Comparison of ENCODE assay signal across 1 cellular context in the genomic region with DNA sequence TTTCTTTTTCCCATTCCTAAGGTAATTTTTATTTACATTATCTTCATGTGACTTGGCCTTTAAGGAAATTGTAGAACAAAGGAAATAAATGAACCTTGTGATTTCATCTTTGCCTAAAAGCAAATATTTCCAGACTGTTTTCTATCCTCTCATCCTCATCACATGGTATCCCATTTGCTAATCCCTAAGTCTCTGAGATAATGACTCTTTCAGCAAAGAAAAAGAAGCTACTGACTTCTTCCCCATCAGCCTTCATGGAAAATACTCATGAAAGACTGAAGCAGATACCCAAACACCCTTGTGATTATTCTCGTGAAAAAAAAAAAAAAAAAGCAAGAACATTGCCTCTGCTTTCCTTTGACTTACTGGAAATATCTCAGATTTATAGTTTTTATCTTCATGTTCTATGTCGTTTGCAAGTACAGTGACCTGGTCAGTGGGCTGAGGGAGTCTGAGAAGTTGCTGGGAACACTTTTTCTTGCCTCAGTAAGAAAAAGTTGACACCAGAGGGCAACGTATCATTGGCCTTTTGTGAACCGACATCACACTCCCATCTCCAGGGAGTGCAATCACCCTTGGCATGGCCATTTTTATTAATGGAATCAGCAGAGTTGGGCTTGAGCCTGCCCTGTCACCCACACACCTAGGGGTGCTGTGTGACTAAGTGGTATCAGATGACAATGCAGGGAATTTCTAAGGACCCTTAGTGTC.
TF ChIP-seq lines count a peak whose summit lies in the region.

No MANE protein-coding gene starts in this region.

TF ChIP-seq in GM23338, 12 proteins besides CTCF, POLR2A, EP300 and RAD21 (continued from another document):
- TF ChIP-seq ZNF462 (CRISPR knock-in tag; IDR thresholded peaks at IDR 0.05) (no peak), ZNF114 (CRISPR knock-in tag; IDR thresholded peaks at IDR 0.05) (no peak), STAT1 (IDR thresholded peaks at IDR 0.05; ENCODE audit: unreplicated experiment) (no peak), POLR2AphosphoS5 (IDR thresholded peaks at IDR 0.05; ENCODE audit: low read depth) (no peak), ZNF331 (CRISPR knock-in tag; IDR thresholded peaks at IDR 0.05; ENCODE audit: low read depth) (no peak), EZH2phosphoT487 (IDR thresholded peaks at IDR 0.05; ENCODE audit: unreplicated experiment) (no peak)
- TF ChIP-seq, protein P1, sequence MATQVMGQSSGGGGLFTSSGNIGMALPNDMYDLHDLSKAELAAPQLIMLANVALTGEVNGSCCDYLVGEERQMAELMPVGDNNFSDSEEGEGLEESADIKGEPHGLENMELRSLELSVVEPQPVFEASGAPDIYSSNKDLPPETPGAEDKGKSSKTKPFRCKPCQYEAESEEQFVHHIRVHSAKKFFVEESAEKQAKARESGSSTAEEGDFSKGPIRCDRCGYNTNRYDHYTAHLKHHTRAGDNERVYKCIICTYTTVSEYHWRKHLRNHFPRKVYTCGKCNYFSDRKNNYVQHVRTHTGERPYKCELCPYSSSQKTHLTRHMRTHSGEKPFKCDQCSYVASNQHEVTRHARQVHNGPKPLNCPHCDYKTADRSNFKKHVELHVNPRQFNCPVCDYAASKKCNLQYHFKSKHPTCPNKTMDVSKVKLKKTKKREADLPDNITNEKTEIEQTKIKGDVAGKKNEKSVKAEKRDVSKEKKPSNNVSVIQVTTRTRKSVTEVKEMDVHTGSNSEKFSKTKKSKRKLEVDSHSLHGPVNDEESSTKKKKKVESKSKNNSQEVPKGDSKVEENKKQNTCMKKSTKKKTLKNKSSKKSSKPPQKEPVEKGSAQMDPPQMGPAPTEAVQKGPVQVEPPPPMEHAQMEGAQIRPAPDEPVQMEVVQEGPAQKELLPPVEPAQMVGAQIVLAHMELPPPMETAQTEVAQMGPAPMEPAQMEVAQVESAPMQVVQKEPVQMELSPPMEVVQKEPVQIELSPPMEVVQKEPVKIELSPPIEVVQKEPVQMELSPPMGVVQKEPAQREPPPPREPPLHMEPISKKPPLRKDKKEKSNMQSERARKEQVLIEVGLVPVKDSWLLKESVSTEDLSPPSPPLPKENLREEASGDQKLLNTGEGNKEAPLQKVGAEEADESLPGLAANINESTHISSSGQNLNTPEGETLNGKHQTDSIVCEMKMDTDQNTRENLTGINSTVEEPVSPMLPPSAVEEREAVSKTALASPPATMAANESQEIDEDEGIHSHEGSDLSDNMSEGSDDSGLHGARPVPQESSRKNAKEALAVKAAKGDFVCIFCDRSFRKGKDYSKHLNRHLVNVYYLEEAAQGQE (IDR thresholded peaks at IDR 0.05; ENCODE audit: unreplicated experiment), result no peak
- TF ChIP-seq, protein P2, sequence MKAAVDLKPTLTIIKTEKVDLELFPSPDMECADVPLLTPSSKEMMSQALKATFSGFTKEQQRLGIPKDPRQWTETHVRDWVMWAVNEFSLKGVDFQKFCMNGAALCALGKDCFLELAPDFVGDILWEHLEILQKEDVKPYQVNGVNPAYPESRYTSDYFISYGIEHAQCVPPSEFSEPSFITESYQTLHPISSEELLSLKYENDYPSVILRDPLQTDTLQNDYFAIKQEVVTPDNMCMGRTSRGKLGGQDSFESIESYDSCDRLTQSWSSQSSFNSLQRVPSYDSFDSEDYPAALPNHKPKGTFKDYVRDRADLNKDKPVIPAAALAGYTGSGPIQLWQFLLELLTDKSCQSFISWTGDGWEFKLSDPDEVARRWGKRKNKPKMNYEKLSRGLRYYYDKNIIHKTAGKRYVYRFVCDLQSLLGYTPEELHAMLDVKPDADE (IDR thresholded peaks at IDR 0.05), result no peak
